Comparison of ENCODE assay signal across 7 cellular contexts in genomic region chr15:39812651-39813050, GRCh38. TPM values are rescaled to one million over a fixed set of nuclear protein-coding genes. Genes with fewer than 3 reads are reported as not detected.
DNase-seq lines count a peak whose midpoint lies in the region; ATAC-seq, FAIRE-seq and TF ChIP-seq lines count a peak whose summit lies in the region.
"Not testable (repeated sequence)": the region's sequence is repeated elsewhere in the genome, so short reads cannot be mapped to it uniquely, and the experiment has no call there.

No MANE protein-coding gene starts in this region.

- H3K27ac ChIP-seq in HEK293 (ENCODE audit: extremely low read depth, low read depth, low read length); K562 (ENCODE audit: extremely low read depth, low read depth, low read length); H1 (ENCODE audit: low read depth, low read length); trophoblast cell (ENCODE audit: low read depth, low read length): not testable (repeated sequence)

- not testable (repeated sequence) for H3K9me1 ChIP-seq in K562 (ENCODE audit: control insufficient read depth, insufficient read depth, low read length)

- not testable (repeated sequence) for H3K79me1 ChIP-seq in H1 (ENCODE audit: low read depth, low read length); trophoblast cell (ENCODE audit: low read length)

- BruUV-seq in Caco-2 (replicated peaks; lab: Mats Ljungman, UMichigan); K562 (replicated peaks; lab: Mats Ljungman, UMichigan): not testable (repeated sequence)

- H4K8ac ChIP-seq in H1 (ENCODE audit: extremely low read depth, insufficient read depth, low read length); trophoblast cell (ENCODE audit: low read depth, low read length): not testable (repeated sequence)

- not testable (repeated sequence) for H2AK5ac ChIP-seq in H1 (ENCODE audit: low read depth, low read length)
- peak overlapping the region; percentile 46 for H2AK5ac ChIP-seq in trophoblast cell (ENCODE audit: low read length)

- H3K36me3 Mint-ChIP-seq in Caco-2 (ENCODE audit: insufficient read depth, unreplicated experiment); WTC11; mesothelial cell of epicardium: not testable (repeated sequence)

- CTCF ChIA-PET in Caco-2 (lab: Charles Lee); HEK293 (lab: Yijun Ruan, JAX); WTC11 (lab: Charles Lee); K562 (lab: Yijun Ruan, JAX; ENCODE audit: low intra/inter-chr PET ratio); H1 (lab: Charles Lee; ENCODE audit: partially characterized antibody): not testable (repeated sequence)

- not testable (repeated sequence) for ATAC-seq in WTC11, K562

- not testable (repeated sequence) for H3K79me2 ChIP-seq in K562 (ENCODE audit: control insufficient read depth, insufficient read depth, low read length); trophoblast cell (ENCODE audit: control insufficient read depth, insufficient read depth, low read length, poor library complexity)
- peaks cover 0 to 92% of the 10 kb centered on the region in 2 experiments; a peak in 3 of 4 replicates for H3K79me2 ChIP-seq in H1 (ENCODE audit: control insufficient read depth in 1 of 2, insufficient read depth in 2 of 2, low read length in 2 of 2)

- not testable (repeated sequence) for H3K27me3 Mint-ChIP-seq in Caco-2 (ENCODE audit: insufficient read depth, unreplicated experiment); WTC11 (ENCODE audit: low read depth); mesothelial cell of epicardium (ENCODE audit: low read depth)

- not testable (repeated sequence) for H3K4ac ChIP-seq in H1 (replicated peaks; ENCODE audit: insufficient read length, low read depth, low read length); trophoblast cell (ENCODE audit: low read depth, low read length)

- not testable (repeated sequence) for H3K23ac ChIP-seq in H1 (ENCODE audit: insufficient read length); trophoblast cell (ENCODE audit: low read length)

- H3K4me3 Mint-ChIP-seq in Caco-2 (ENCODE audit: unreplicated experiment); WTC11; mesothelial cell of epicardium: not testable (repeated sequence)

- not testable (repeated sequence) for H2BK15ac ChIP-seq in H1 (ENCODE audit: low read length)

- TF ChIP-seq RAD21 in K562 (CRISPR knock-in tag; conservative IDR thresholded peaks at IDR 0.05 in 1 of 2, IDR thresholded peaks at IDR 0.05 in 1 of 2); H1 (IDR thresholded peaks at IDR 0.05 in 1 of 2, conservative IDR thresholded peaks at IDR 0.05 in 1 of 2; ENCODE audit: low read depth in 2 of 2, low read length in 2 of 2): not testable (repeated sequence)

- not testable (repeated sequence) for H4K91ac ChIP-seq in H1 (replicated peaks; ENCODE audit: insufficient read length, low read length); trophoblast cell (ENCODE audit: low read depth, low read length)

- not testable (repeated sequence) for H2BK5ac ChIP-seq in H1 (ENCODE audit: low read depth, low read length)
- peak overlapping the region; percentile 56 for H2BK5ac ChIP-seq in trophoblast cell (ENCODE audit: low read depth, low read length, poor library complexity)

- not testable (repeated sequence) for H2BK120ac ChIP-seq in H1 (replicated peaks; ENCODE audit: low read depth, low read length)
- peak overlapping the region; percentile 33 for H2BK120ac ChIP-seq in trophoblast cell (ENCODE audit: insufficient read depth, low read length, poor library complexity)

- not testable (repeated sequence) for H3K9me3 Mint-ChIP-seq in Caco-2 (ENCODE audit: unreplicated experiment); WTC11; mesothelial cell of epicardium

- not testable (repeated sequence) for DNase-seq in Caco-2; WTC11 (ENCODE audit: low spot score); K562 (ENCODE audit: extremely low read depth in 1 of 4, low spot score in 3 of 4); H1 (ENCODE audit: low read depth in 1 of 2, low spot score in 2 of 2); mesothelial cell of epicardium (ENCODE audit: low spot score in 2 of 2, unreplicated experiment in 2 of 2); trophoblast cell

- H3K27me3 ChIP-seq in Caco-2 (replicated peaks; ENCODE audit: control insufficient read depth, insufficient read depth, low read length); H1 (replicated peaks in 1 of 4; ENCODE audit: control insufficient read depth in 3 of 4, extremely low read depth in 1 of 4, insufficient read depth in 3 of 4, low read length in 3 of 4); trophoblast cell (ENCODE audit: insufficient read depth, low read length): not testable (repeated sequence)
- peaks cover 15 to 17% of the 10 kb centered on the region in 2 experiments for H3K27me3 ChIP-seq in K562 (ENCODE audit: control insufficient read depth in 2 of 2, insufficient read depth in 2 of 2, low read length in 2 of 2)

- H2BK20ac ChIP-seq in H1 (ENCODE audit: low read length) = not testable (repeated sequence)

- not testable (repeated sequence) for H2BK12ac ChIP-seq in H1 (ENCODE audit: low read depth, low read length)
- peak overlapping the region; percentile 76 for H2BK12ac ChIP-seq in trophoblast cell (ENCODE audit: low read length)

- not testable (repeated sequence) for H2AFZ ChIP-seq in K562 (ENCODE audit: low read depth, low read length); H1 (ENCODE audit: low read length); trophoblast cell (ENCODE audit: insufficient read depth, low read length, poor library complexity)

- not testable (repeated sequence) for H3K18ac ChIP-seq in H1 (ENCODE audit: extremely low read depth, low read length); trophoblast cell (ENCODE audit: low read length)

- not testable (repeated sequence) for H3K23me2 ChIP-seq in H1 (ENCODE audit: low read depth, low read length)

- in situ Hi-C loops in K562 (cut with MboI) = not testable (repeated sequence)

- peaks cover 25% of the 10 kb centered on the region for H3K4me1 Mint-ChIP-seq in Caco-2 (ENCODE audit: low read depth, unreplicated experiment)
- peaks cover 43% of the 10 kb centered on the region for H3K4me1 Mint-ChIP-seq in WTC11
- H3K4me1 Mint-ChIP-seq in mesothelial cell of epicardium = not testable (repeated sequence)

- not testable (repeated sequence) for H3K36me3 ChIP-seq in Caco-2 (ENCODE audit: control insufficient read depth, insufficient read depth, low read length); HEK293 (ENCODE audit: control insufficient read depth in 2 of 2, insufficient read depth in 1 of 2, low read length in 2 of 2); K562 (ENCODE audit: control insufficient read depth, insufficient read depth, low read length); H1 (ENCODE audit: control insufficient read depth in 2 of 4, insufficient read depth in 4 of 4, low read length in 3 of 4); trophoblast cell (ENCODE audit: control insufficient read depth in 1 of 2, insufficient read depth in 2 of 2, low read length in 2 of 2)

- not testable (repeated sequence) for H3K9me3 ChIP-seq in Caco-2; HEK293 (ENCODE audit: control insufficient read depth, insufficient read depth, low read depth, low read length); K562 (replicated peaks; ENCODE audit: control insufficient read depth, insufficient read depth, low read depth, low read length); H1 (ENCODE audit: insufficient read depth in 2 of 2, low read depth in 1 of 2, low read length in 1 of 2); trophoblast cell (ENCODE audit: insufficient read depth, low read depth, low read length)

- intact Hi-C loops in Caco-2 (cut with micrococcal nuclease; ENCODE audit: unreplicated experiment); K562 (cut with micrococcal nuclease): not testable (repeated sequence)

- H3K14ac ChIP-seq in H1 (ENCODE audit: insufficient read length); trophoblast cell (ENCODE audit: low read length): not testable (repeated sequence)

- not testable (repeated sequence) for H3K56ac ChIP-seq in H1 (replicated peaks; ENCODE audit: insufficient read length, low read depth, low read length)

- H3K4me3 ChIP-seq in Caco-2 (ENCODE audit: low read depth, low read length); HEK293 (ENCODE audit: low read depth, low read length); K562; H1 (ENCODE audit: extremely low read depth in 1 of 4, insufficient read depth in 2 of 4, low read depth in 3 of 4, low read length in 4 of 4); trophoblast cell (ENCODE audit: low read depth, low read length): not testable (repeated sequence)

- not testable (repeated sequence) for H4K20me1 ChIP-seq in K562 (replicated peaks; ENCODE audit: control insufficient read depth, insufficient read depth, low read length); H1 (replicated peaks in 1 of 2; ENCODE audit: control insufficient read depth in 1 of 2, insufficient read depth in 2 of 2, low read length in 2 of 2)

- POLR2A ChIA-PET in Caco-2 (lab: Charles Lee); HEK293 (lab: Yijun Ruan, JAX); K562 (lab: Yijun Ruan, JAX): not testable (repeated sequence)
- POLR2A ChIA-PET in WTC11 (lab: Charles Lee) = interaction anchor here (0.6 kb wide), 1 partner anchor 329 kb away, joined by 3 read pairs; no protein-coding TSS in a partner anchor
- POLR2A ChIA-PET in H1 (lab: Charles Lee; ENCODE audit: partially characterized antibody) = interaction anchor here (1.0 to 1.5 kb wide), 2 partner anchors 22 to 95 kb away, joined by 4 read pairs; no protein-coding TSS in a partner anchor

- not testable (repeated sequence) for TF ChIP-seq POLR2A in K562 (conservative IDR thresholded peaks at IDR 0.05); H1 (IDR thresholded peaks at IDR 0.05; ENCODE audit: control extremely low read depth in 1 of 2, low read depth in 2 of 2, low read length in 2 of 2)

- not testable (repeated sequence) for H3K4me1 ChIP-seq in Caco-2; HEK293 (ENCODE audit: control insufficient read depth, insufficient read depth, low read length); K562 (replicated peaks in 1 of 2; ENCODE audit: control insufficient read depth in 2 of 2, insufficient read depth in 2 of 2, low read length in 2 of 2); trophoblast cell (ENCODE audit: control insufficient read depth in 1 of 2, insufficient read depth in 2 of 2, low read length in 2 of 2)
- H3K4me1 ChIP-seq in H1 (replicated peaks in 1 of 4; ENCODE audit: control insufficient read depth in 3 of 4, insufficient read depth in 4 of 4, low read length in 3 of 4) = peaks cover 0 to 23% (median 14%) of the 10 kb centered on the region in 4 experiments; a peak in 4 of 7 replicates

- not testable (repeated sequence) for H3K4me2 ChIP-seq in K562 (ENCODE audit: insufficient read depth, low read length); H1 (ENCODE audit: insufficient read depth in 1 of 2, low read depth in 2 of 2, low read length in 2 of 2); trophoblast cell (ENCODE audit: low read length)

- not testable (repeated sequence) for FAIRE-seq in K562 (lab: Jason Lieb, UNC); H1 (lab: Jason Lieb, UNC)

- WGBS in K562 (ENCODE audit: insufficient coverage, low coverage, missing lambda C conversion rate) = 0% methylated on average over 3 of the region's 3 CpGs
- 91% methylated on average over 3 of the region's 3 CpGs; no CpG with 5 or more reads in 1 of the 2 experiments for WGBS in H1 (ENCODE audit: extremely low coverage in 1 of 2, insufficient coverage in 1 of 2, insufficient read length in 1 of 2, insufficient replicate concordance in 2 of 2, low coverage in 1 of 2, low lambda C conversion rate in 2 of 2, missing lambda C conversion rate in 1 of 2), 2 experiments
- no CpG with 5 or more reads among the region's 3 CpGs for WGBS in trophoblast cell (ENCODE audit: extremely low coverage, insufficient coverage, insufficient read length)

- H4K12ac ChIP-seq in trophoblast cell (ENCODE audit: low read depth, low read length) = not testable (repeated sequence)

- H3K27ac Mint-ChIP-seq in Caco-2 (ENCODE audit: unreplicated experiment) = peak overlapping the region; percentile 45
- not testable (repeated sequence) for H3K27ac Mint-ChIP-seq in WTC11
- H3K27ac Mint-ChIP-seq in mesothelial cell of epicardium = peak overlapping the region; percentile 89

- H3K9ac ChIP-seq in K562 (ENCODE audit: insufficient read depth in 1 of 2, low read depth in 2 of 2, low read length in 2 of 2); H1 (replicated peaks in 1 of 4; ENCODE audit: extremely low read depth in 1 of 4, low read depth in 3 of 4, low read length in 3 of 4); trophoblast cell (ENCODE audit: low read length): not testable (repeated sequence)

- not testable (repeated sequence) for TF ChIP-seq CTCF in Caco-2 (IDR thresholded peaks at IDR 0.05; ENCODE audit: insufficient read depth in 1 of 2, low read depth in 1 of 2, low read length in 1 of 2, severe bottlenecking in 1 of 2, unreplicated experiment in 1 of 2); HEK293 (tag by site-specific recombination; IDR thresholded peaks at IDR 0.05); WTC11 (IDR thresholded peaks at IDR 0.05); K562 (IDR thresholded peaks at IDR 0.05 in 2 of 3, conservative IDR thresholded peaks at IDR 0.05 in 1 of 3; ENCODE audit: insufficient read depth in 2 of 3, low read depth in 1 of 3, low read length in 3 of 3); H1 (IDR thresholded peaks at IDR 0.05; ENCODE audit: control extremely low read depth in 1 of 3, insufficient read depth in 1 of 3, low read depth in 1 of 3, low read length in 3 of 3); mesothelial cell of epicardium (IDR thresholded peaks at IDR 0.05; ENCODE audit: unreplicated experiment)

- TF ChIP-seq EP300 in K562 (IDR thresholded peaks at IDR 0.05; ENCODE audit: low read length); H1 (IDR thresholded peaks at IDR 0.05; ENCODE audit: borderline replicate concordance in 1 of 2, low read depth in 2 of 2, low read length in 2 of 2): not testable (repeated sequence)

- H4K5ac ChIP-seq in H1 (ENCODE audit: insufficient read length, low read depth, low read length) = not testable (repeated sequence)

RNA-seq across cellular contexts. Expression of gene FSIP1, which starts 30.0 kb away (rescaled TPM):
- total RNA-seq in Caco-2 (2022) (1.3 and 2.1 TPM in 2 replicates), WTC11 (2021) (0.55 to 0.61 TPM (median 0.60 TPM) in 3 replicates), K562 (2014; rRNA removed) (0.08 and 0.23 TPM in 2 replicates), K562 (2014; rRNA removed; fragmentation: Illumina TruSeq; extraction: Trizol) (0.51 and 0.54 TPM in 2 replicates), K562 (2015; rRNA removed; fragmentation: Illumina TruSeq; extraction: Trizol) (0.34 and 0.43 TPM in 2 replicates), K562 (2021) (0.13 and 0.29 TPM in 2 replicates), mesothelial cell of epicardium (0.50 to 0.89 TPM (median 0.74 TPM) in 3 replicates)
- total RNA-seq in K562 (2011; cell fraction: chromatin; rRNA removed; ENCODE audit: low replicate concordance) = 0.37 TPM in 1 of 2 replicates, not detected in the other
- total RNA-seq in K562 (2011; cell fraction: nucleolus; rRNA removed) = not detected in 2 replicates
- 0.29 TPM in 1 of 2 replicates, not detected in the other for total RNA-seq in K562 (2011; cell fraction: nucleoplasm; rRNA removed)
- polyA plus RNA-seq in K562 (2011; rRNA removed) (0.05 and 0.10 TPM in 2 replicates), K562 (2014; fragmentation: Illumina TruSeq; extraction: Trizol) (0.21 and 0.42 TPM in 2 replicates), K562 (2014; fragmentation: Nextera tagmentation; extraction: Ambion mirVana) (under 1 TPM; 0.07 to 0.20 TPM), K562 (2014; rRNA removed) (0.30 and 0.36 TPM in 2 replicates), H1 (2011; rRNA removed) (0.08 and 0.18 TPM in 2 replicates)
- polyA plus RNA-seq in K562 (2011; cell fraction: cytosol; rRNA removed) = 0.01 and 0.03 TPM in 2 replicates
- 0.22 TPM in 1 of 2 replicates, not detected in the other for polyA plus RNA-seq in K562 (2011; cell fraction: nucleus; rRNA removed)
- 0.19 and 0.22 TPM in 2 replicates for polyA plus RNA-seq in K562 (2012)
- polyA minus RNA-seq in K562 (2011; rRNA and poly(A)+ RNA removed) = not detected in 2 replicates
- polyA minus RNA-seq in K562 (2011; cell fraction: cytosol; rRNA and poly(A)+ RNA removed) = not detected in 2 replicates
- 0.13 TPM in 1 of 2 replicates, not detected in the other for polyA minus RNA-seq in K562 (2011; cell fraction: nucleus; rRNA and poly(A)+ RNA removed)
- 0.88 and 1.3 TPM in 2 replicates for total RNA-seq in H1 (2021; fragmentation: NEBNext Ultra II Directional; extraction: Animal tissue kit (Norgen Biotek cat#: 25700))
- 0.31 TPM for polyA plus RNA-seq in H1 (2011; cell fraction: cytosol; rRNA removed)
- polyA plus RNA-seq in H1 (2011; cell fraction: nucleus; rRNA removed) = 0.13 TPM
- 0.25 to 0.70 TPM (median 0.36 TPM) in 4 replicates for polyA plus RNA-seq in H1 (2012, experiment 1 of 2)
- 0.07 TPM for polyA plus RNA-seq in H1 (2012, experiment 2 of 2)
- polyA plus RNA-seq in H1 (2013, experiment 1 of 2) = 0.45 TPM
- polyA plus RNA-seq in H1 (2013, experiment 2 of 2) = 0.61 TPM
- 0.25 and 0.68 TPM in 2 replicates for polyA minus RNA-seq in H1 (2011; rRNA and poly(A)+ RNA removed)
- not detected for polyA minus RNA-seq in H1 (2011; cell fraction: cytosol; rRNA and poly(A)+ RNA removed)
- 1.8 TPM for polyA minus RNA-seq in H1 (2011; cell fraction: nucleus; rRNA and poly(A)+ RNA removed)
- 0.08 and 0.12 TPM in 2 replicates for polyA plus RNA-seq in trophoblast cell (2013)
